In the genomic region with DNA sequence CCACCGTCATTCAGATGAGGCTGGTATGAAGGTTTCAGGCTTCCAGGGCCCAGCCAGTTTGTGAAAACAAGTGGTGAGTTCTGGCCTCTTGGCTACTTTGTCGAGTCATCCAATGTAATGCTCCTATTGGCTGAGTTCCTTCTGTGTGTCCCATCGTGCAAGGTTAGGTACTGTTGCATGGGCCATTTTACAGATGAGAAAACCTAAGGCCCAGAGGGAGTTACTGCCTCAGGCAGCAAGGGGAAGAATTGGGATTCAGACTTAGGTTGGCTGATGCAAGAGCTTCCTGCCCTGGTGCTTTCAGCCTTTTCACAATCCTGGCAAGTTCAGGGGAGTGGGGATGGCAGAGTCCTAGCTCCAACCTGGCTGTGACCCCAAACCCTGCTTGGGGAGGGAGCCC, we compare ENCODE assay signal across 28 cellular contexts. TPM values are rescaled to one million over a fixed set of nuclear protein-coding genes. Genes with fewer than 3 reads are reported as not detected.
"Had no signal": no experiment of that assay in that cellular context is flagged by ENCODE, and none has a peak within 500 bp of the region (broad histone marks: within the 10 kb centered on the region; RNA-seq: fewer than 3 reads in every experiment).

No MANE protein-coding gene starts in this region.

- ATAC-seq: effector memory CD8-positive, alpha-beta T cell; gastroesophageal sphincter; left cardiac atrium; left ventricle myocardium superior; naive thymus-derived CD8-positive, alpha-beta T cell had no signal

- H3K36me3 Mint-ChIP-seq: activated CD4-positive, alpha-beta memory T cell treated with anti-CD3 and anti-CD28 coated beads for 36 hours; mesothelial cell of epicardium; naive thymus-derived CD8-positive, alpha-beta T cell had no signal

- H3K9me3 ChIP-seq: gastroesophageal sphincter, right atrium auricular region, tibial nerve had no signal

- H3K36me3 ChIP-seq: gastroesophageal sphincter, right atrium auricular region, tibial nerve had no signal

- H3K4me2 ChIP-seq: smooth muscle cell had no signal

- H3K4me1 ChIP-seq: gastroesophageal sphincter, tibial nerve had no signal

- H3K27ac ChIP-seq: gastroesophageal sphincter, right atrium auricular region, tibial nerve had no signal

- H3K27ac Mint-ChIP-seq: activated CD4-positive, alpha-beta memory T cell treated with anti-CD3 and anti-CD28 coated beads for 36 hours; activated CD4-positive, alpha-beta T cell treated with anti-CD3 and anti-CD28 coated beads, Interleukin-2, amount 10 ng/mL, durations not matched to agents 24 days and 14 days; effector memory CD8-positive, alpha-beta T cell had no signal

- H3K4me1 Mint-ChIP-seq: activated CD4-positive, alpha-beta T cell treated with anti-CD3 and anti-CD28 coated beads, Interleukin-2, amount 10 ng/mL, durations not matched to agents 24 days and 14 days; neural crest cell had no signal

- H3K4me3 ChIP-seq: gastroesophageal sphincter, right atrium auricular region, smooth muscle cell, tibial nerve had no signal

- H3K9me3 Mint-ChIP-seq: activated CD4-positive, alpha-beta memory T cell treated with anti-CD3 and anti-CD28 coated beads for 36 hours; activated CD4-positive, alpha-beta T cell treated with anti-CD3 and anti-CD28 coated beads, Interleukin-2, amount 10 ng/mL, durations not matched to agents 24 days and 14 days; effector memory CD8-positive, alpha-beta T cell; mesothelial cell of epicardium; naive thymus-derived CD8-positive, alpha-beta T cell; neural crest cell had no signal

- DNase-seq: activated CD4-positive, alpha-beta memory T cell treated with anti-CD3 and anti-CD28 coated beads for 36 hours; activated CD4-positive, alpha-beta T cell treated with anti-CD3 and anti-CD28 coated beads, Interleukin-2, amount 10 ng/mL, durations not matched to agents 24 days and 14 days; activated CD4-positive, CD25-positive, alpha-beta regulatory T cell treated with anti-CD3 and anti-CD28 coated beads, Interleukin-2, amount 50 U/mL, for 72 hours; activated CD8-positive, alpha-beta memory T cell treated with anti-CD3 and anti-CD28 coated beads, Interleukin-2, amount 50 U/mL, for 4 hours; activated gamma-delta T cell treated with Interleukin-2 at 50 U/mL for 16 hours; activated naive CD4-positive, alpha-beta T cell treated with anti-CD3 and anti-CD28 coated beads, Interleukin-2, amount 50 U/mL, for 16 hours; activated T-cell treated with anti-CD3 and anti-CD28 coated beads, Interleukin-2, amount 50 U/mL, for 1 hour; amygdala; caudate nucleus; cortex of kidney; effector memory CD8-positive, alpha-beta T cell; erythroblast; hippocampal formation; left cardiac atrium; left ventricle myocardium superior; naive thymus-derived CD8-positive, alpha-beta T cell; nucleus accumbens; stimulated activated CD4-positive, alpha-beta T cell treated with anti-CD3 and anti-CD28 coated beads, Interleukin-1b, Interleukin-23, amount 100 ng/mL, for 48 hours; stimulated activated naive CD4-positive, alpha-beta T cell had no signal

- FAIRE-seq: keratinocyte had no signal

- H3K4me3 Mint-ChIP-seq: activated CD4-positive, alpha-beta memory T cell treated with anti-CD3 and anti-CD28 coated beads for 36 hours; activated CD4-positive, alpha-beta T cell treated with anti-CD3 and anti-CD28 coated beads, Interleukin-2, amount 10 ng/mL, durations not matched to agents 24 days and 14 days; effector memory CD8-positive, alpha-beta T cell; mesothelial cell of epicardium; neural crest cell had no signal

RNA-seq across cellular contexts. Expression of a gene that starts 17.4 kb away (rescaled TPM):
- total RNA-seq: chondrocyte; left cardiac atrium; left ventricle myocardium superior; lung microvascular endothelial cell; naive thymus-derived CD8-positive, alpha-beta T cell; neural crest cell; right atrium auricular region had no signal
- polyA plus RNA-seq: naive thymus-derived CD8-positive, alpha-beta T cell had no signal
